Comparison of ENCODE assay signal across 9 cellular contexts in genomic region chr10:56109454-56109853, GRCh38.
"Had no signal": no experiment of that assay in that cellular context is flagged by ENCODE, and none has a peak within 500 bp of the region (broad histone marks: within the 10 kb centered on the region; RNA-seq: fewer than 3 reads in every experiment).

No MANE protein-coding gene starts in this region.

- H3K27ac ChIP-seq: GM23248, HL-60 had no signal

- H3K4me3 ChIP-seq: GM23248, HAP-1 had no signal

- DNase-seq: GM23248, GOT3, H7, HFFc6, IMR-90 had no signal

- H2AFZ ChIP-seq: GM23248 had no signal

- H3K4me1 ChIP-seq: HAP-1 had no signal

- H3K36me3 ChIP-seq: HAP-1 had no signal

- H3K9me3 ChIP-seq: HAP-1 had no signal

- H3K9ac ChIP-seq: GM23248 had no signal

- ATAC-seq: HCT116, HepG2 had no signal
